9 cellular contexts compared by ENCODE assay signal in genomic region chr3:139202226-139202958, GRCh38.
A peak's percentile ranks its signal among the peaks of the same experiment; 100 is the strongest.
DNase-seq lines count a peak whose midpoint lies in the region; ATAC-seq and TF ChIP-seq lines count a peak whose summit lies in the region.
"Had no signal": no experiment of that assay in that cellular context is flagged by ENCODE, and none has a peak within 500 bp of the region (broad histone marks: within the 10 kb centered on the region; RNA-seq: fewer than 3 reads in every experiment).

No MANE protein-coding gene starts in this region.

- no peak overlapping the region for H3K4me3 Mint-ChIP-seq in osteocyte (ENCODE audit: unreplicated experiment)

- H3K9me3 Mint-ChIP-seq in osteocyte (ENCODE audit: unreplicated experiment): no peaks in the 10 kb centered on the region

- H3K4me3 ChIP-seq in GM12875 (ENCODE audit: low read depth, low read length): no peak overlapping the region
- H3K4me3 ChIP-seq: SK-N-MC had no signal

- DNase-seq in RKO (ENCODE audit: low spot score): peak; percentile 33
- peak; percentile 87 for DNase-seq in iPS-NIHi7 (ENCODE audit: extremely low spot score)
- no peak for DNase-seq in activated CD4-positive, CD25-positive, alpha-beta regulatory T cell treated with anti-CD3 and anti-CD28 coated beads, Interleukin-2, amount 50 U/mL, for 72 hours
- DNase-seq in osteocyte (ENCODE audit: extremely low spot score, unreplicated experiment): no peak
- no peak for DNase-seq in DMS153 treated with DMSO at 0.1 percent for 48 hours (lab: John Stamatoyannopoulos, UW; ENCODE audit: unreplicated experiment)

- no peaks in the 10 kb centered on the region for H3K27me3 Mint-ChIP-seq in osteocyte (ENCODE audit: unreplicated experiment)

- no peak overlapping the region for H3K27ac Mint-ChIP-seq in osteocyte (ENCODE audit: unreplicated experiment)

- peak; percentile 13; the same call in 1 of the 2 replicates for TF ChIP-seq CTCF in GM12875 (IDR thresholded peaks at IDR 0.05; ENCODE audit: borderline replicate concordance, insufficient read depth, low read depth, low read length)
- no peak for TF ChIP-seq CTCF in osteocyte (IDR thresholded peaks at IDR 0.05)

- H3K36me3 Mint-ChIP-seq in osteocyte (ENCODE audit: unreplicated experiment): no peaks in the 10 kb centered on the region

- ATAC-seq in HG02678 (IDR thresholded peaks at IDR 0.05; ENCODE audit: unreplicated experiment) (peak; percentile 69), HG03025 (IDR thresholded peaks at IDR 0.05; ENCODE audit: low FRiP score, unreplicated experiment) (no peak)

- peaks cover 4% of the 10 kb centered on the region for H3K4me1 Mint-ChIP-seq in osteocyte (ENCODE audit: unreplicated experiment)

Comparison
In these comparisons a context has a peak if more than half of its experiments do, and no peak if none do; other contexts are left out.
1. DNase-seq: peak in RKO (single experiment) and iPS-NIHi7 (single experiment); none in activated CD4-positive, CD25-positive, alpha-beta regulatory T cell treated with anti-CD3 and anti-CD28 coated beads, Interleukin-2, amount 50 U/mL, for 72 hours (single experiment), osteocyte (single experiment) and DMS153 treated with DMSO at 0.1 percent for 48 hours (single experiment).